In genomic region chr6:132817554-132818403, GRCh38 we compare ENCODE assay signal across 2 cellular contexts.
TF ChIP-seq lines count a peak whose summit lies in the region.

No MANE protein-coding gene starts in this region.

TF ChIP-seq in SK-N-SH treated with all-trans-retinoic acid at 6 μM for 48 hours, 23 proteins besides CTCF, POLR2A, EP300 and RAD21 (continued from another document):
- no peak for TF ChIP-seq TSHZ2 (CRISPR knock-in tag; IDR thresholded peaks at IDR 0.05)
- no peak for TF ChIP-seq ZC3H10 (CRISPR knock-in tag; IDR thresholded peaks at IDR 0.05)
- no peak for TF ChIP-seq ESRRG (CRISPR knock-in tag; IDR thresholded peaks at IDR 0.05)
- no peak for TF ChIP-seq POU6F1 (CRISPR knock-in tag; IDR thresholded peaks at IDR 0.05; ENCODE audit: borderline replicate concordance, low read depth)
- TF ChIP-seq ARNTL (CRISPR knock-in tag; IDR thresholded peaks at IDR 0.05; ENCODE audit: borderline replicate concordance, low read depth): no peak

TF ChIP-seq in WTC11, 78 proteins besides CTCF, POLR2A, EP300 and RAD21 (continued from another document):
- TF ChIP-seq AR (CRISPR knock-in tag; IDR thresholded peaks at IDR 0.05) (peak; percentile 65; the same call in 1 of the 2 replicates), CREB1 (CRISPR knock-in tag; IDR thresholded peaks at IDR 0.05) (no peak), EMX1 (CRISPR knock-in tag; IDR thresholded peaks at IDR 0.05) (0 out of 2 replicates have a peak, but pooled peaks have one; percentile 79), ERG (CRISPR knock-in tag; IDR thresholded peaks at IDR 0.05) (no peak; the same call in 1 of the 2 replicates), ZNF532 (CRISPR knock-in tag; IDR thresholded peaks at IDR 0.05; ENCODE audit: borderline replicate concordance) (peak; percentile 9; the same call in 1 of the 2 replicates), NFATC4 (CRISPR knock-in tag; IDR thresholded peaks at IDR 0.05) (peak; percentile 71), ARID4B (CRISPR knock-in tag; IDR thresholded peaks at IDR 0.05; ENCODE audit: borderline replicate concordance) (no peak), ETV6 (CRISPR knock-in tag; IDR thresholded peaks at IDR 0.05) (0 out of 2 replicates have a peak, but pooled peaks have one; percentile 44), ZBTB43 (CRISPR knock-in tag; IDR thresholded peaks at IDR 0.05) (no peak), ATF3 (CRISPR knock-in tag; conservative IDR thresholded peaks at IDR 0.05) (no peak), CREM (CRISPR knock-in tag; IDR thresholded peaks at IDR 0.05) (no peak), ZNF396 (CRISPR knock-in tag; IDR thresholded peaks at IDR 0.05; ENCODE audit: borderline replicate concordance) (no peak), STAT6 (CRISPR knock-in tag; conservative IDR thresholded peaks at IDR 0.05; ENCODE audit: low read depth) (no peak), GRHL2 (CRISPR knock-in tag; IDR thresholded peaks at IDR 0.05; ENCODE audit: insufficient replicate concordance, severe bottlenecking) (no peak), PRRX2 (CRISPR knock-in tag; IDR thresholded peaks at IDR 0.05) (peak; percentile 59; the same call in 1 of the 2 replicates), ZNF317 (CRISPR knock-in tag; IDR thresholded peaks at IDR 0.05; ENCODE audit: borderline replicate concordance, low read depth) (no peak), ZNF416 (CRISPR knock-in tag; IDR thresholded peaks at IDR 0.05) (peak; percentile 76)
